Comparison of ENCODE assay signal across 17 cellular contexts in genomic region chr4:147461161-147461560, GRCh38. TPM values are rescaled to one million over a fixed set of nuclear protein-coding genes. Genes with fewer than 3 reads are reported as not detected.
DNase-seq lines count a peak whose midpoint lies in the region; FAIRE-seq and TF ChIP-seq lines count a peak whose summit lies in the region.
"Had no signal": no experiment of that assay in that cellular context is flagged by ENCODE, and none has a peak within 500 bp of the region (broad histone marks: within the 10 kb centered on the region; RNA-seq: fewer than 3 reads in every experiment).

No MANE protein-coding gene starts in this region.

- TF ChIP-seq POLR2A in testis (IDR thresholded peaks at IDR 0.05) (no peak), GM12892 (IDR thresholded peaks at IDR 0.05; ENCODE audit: low read depth, low read length) (no peak)

- H3K4me3 ChIP-seq in astrocyte of the spinal cord (ENCODE audit: low read depth, low read length) = no peak overlapping the region
- H3K4me3 ChIP-seq in testis = no peak overlapping the region

- H3K27me3 ChIP-seq in testis = no peaks in the 10 kb centered on the region

- no peaks in the 10 kb centered on the region for H3K4me1 ChIP-seq in testis

- no peak overlapping the region for H3K27ac ChIP-seq in testis

- peak; percentile 85 for DNase-seq in HT1080 (ENCODE audit: low read depth)
- peak; percentile 27 for DNase-seq in RCC 7860 (ENCODE audit: low spot score)
- peak; percentile 26 for DNase-seq in astrocyte of the spinal cord (ENCODE audit: low read depth, low spot score)
- peak; percentile 77 for DNase-seq in kidney tubule cell (ENCODE audit: low spot score)
- DNase-seq in testis = no peak
- DNase-seq in NCI-H524 treated with DMSO at 0.1 percent for 48 hours (lab: John Stamatoyannopoulos, UW) = no peak
- no peak for DNase-seq in GM12892 (ENCODE audit: insufficient read length)
- DNase-seq: CD4-positive, CD25-positive, alpha-beta regulatory T cell; KG1; NCI-H1436; NCI-H1930; NCI-H510A; NCI-H774; NK-92 treated with Interleukin-12 subunit alpha and Interleukin-12 subunit beta, amount 100 ng/mL, for 24 hours; Right ventricle myocardium superior had no signal

- no peaks in the 10 kb centered on the region for H3K36me3 ChIP-seq in testis (ENCODE audit: low read depth, missing control alignments)

- TF ChIP-seq CTCF in astrocyte of the spinal cord (IDR thresholded peaks at IDR 0.05; ENCODE audit: low read depth, low read length) = no peak
- TF ChIP-seq CTCF in testis (IDR thresholded peaks at IDR 0.05) = no peak

- intact Hi-C loops in testis (cut with DNase I; ENCODE audit: low total_unique reads) = no loop called here

- no peaks in the 10 kb centered on the region for H3K9me3 ChIP-seq in testis

- 92 to 100% methylated on average over 1 of the region's 1 CpG for WGBS in testis, 2 donors

- peak; percentile 39 for FAIRE-seq in RCC 7860 (lab: Jason Lieb, UNC)
- FAIRE-seq in GM12892 (lab: Jason Lieb, UNC) = no peak
- FAIRE-seq: H54 had no signal

- in situ Hi-C loops in astrocyte of the spinal cord (cut with HindIII; ENCODE audit: low sequenced_read_pairs) = no loop called here

RNA-seq across cellular contexts. Expression of gene EDNRA, which starts 19.7 kb away (rescaled TPM):
- total RNA-seq in HT1080 (2014; rRNA removed; shearing (Covaris generic)) = 14.9 and 15.0 TPM in 2 replicates
- polyA plus RNA-seq in HT1080 (2015; cell fraction: cytosol; rRNA removed) = 7.3 and 8.1 TPM in 2 replicates
- 14.4 and 15.1 TPM in 2 replicates for polyA plus RNA-seq in HT1080 (2015; cell fraction: nucleus; rRNA removed)
- total RNA-seq in testis = 10 to 100 TPM in 1 of 2 donors, 1 to 10 TPM in 1; 9.4 to 12.3 TPM
- 14.1 TPM for polyA plus RNA-seq in testis (ENCODE audit: insufficient read depth, low read depth, low replicate concordance)
- not detected for polyA plus RNA-seq in GM12892 (2012; ENCODE audit: missing spikeins)
- total RNA-seq: CD4-positive, CD25-positive, alpha-beta regulatory T cell; HT-29 had no signal
- polyA plus RNA-seq: CD4-positive, CD25-positive, alpha-beta regulatory T cell had no signal

Comparison
In these comparisons a context has a peak if more than half of its experiments do, and no peak if none do; other contexts are left out.
1. DNase-seq: peak in HT1080 (single experiment), RCC 7860 (single experiment), astrocyte of the spinal cord (single experiment) and kidney tubule cell (single experiment); none in testis (single experiment), NCI-H524 treated with DMSO at 0.1 percent for 48 hours (single experiment) and GM12892 (single experiment).